Comparison of ENCODE assay signal across 21 cellular contexts in the genomic region with DNA sequence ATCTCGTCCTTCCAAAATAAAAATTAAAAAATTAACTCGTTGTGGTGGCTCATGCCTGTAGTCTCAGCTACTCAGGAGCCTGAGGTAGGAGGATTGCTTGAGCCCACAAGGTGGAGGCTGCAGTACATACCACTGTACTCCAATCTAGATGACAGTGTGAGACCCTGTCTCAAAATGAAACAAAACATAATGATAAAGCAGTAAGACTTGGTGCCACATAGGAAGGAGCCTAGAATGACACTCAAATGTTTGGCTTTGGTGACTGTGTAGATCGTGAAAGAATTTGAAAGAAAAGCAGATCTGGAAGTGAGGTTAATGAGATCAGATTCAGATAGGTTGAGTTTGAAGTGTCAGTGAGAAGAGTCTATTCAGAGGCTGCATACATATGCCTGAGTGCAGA.
"Had no signal": no experiment of that assay in that cellular context is flagged by ENCODE, and none has a peak within 500 bp of the region (broad histone marks: within the 10 kb centered on the region; RNA-seq: fewer than 3 reads in every experiment).

No MANE protein-coding gene starts in this region.

- H3K4me3 ChIP-seq: colonic mucosa, thoracic aorta, uterus had no signal

- H3K27ac ChIP-seq: colonic mucosa, thoracic aorta, uterus, VCaP had no signal

- DNase-seq: activated CD4-positive, alpha-beta memory T cell treated with anti-CD3 and anti-CD28 coated beads, Interleukin-2, amount 10 ng/mL, durations not matched to agents 7 days and 5 days; activated CD4-positive, alpha-beta T cell treated with anti-CD3 and anti-CD28 coated beads, Interleukin-2, amount 10 ng/mL, durations not matched to agents 7 days and 5 days; activated effector memory CD4-positive, alpha-beta T cell treated with anti-CD3 and anti-CD28 coated beads, Interleukin-2, amount 50 U/mL, for 16 hours; activated naive CD4-positive, alpha-beta T cell treated with anti-CD3 and anti-CD28 coated beads, Interleukin-2, amount 50 U/mL, for 16 hours; colonic mucosa; head of caudate nucleus; hippocampal formation; left cardiac atrium; left ventricle myocardium superior; posterior cingulate gyrus; right cardiac atrium; stimulated activated CD4-positive, alpha-beta T cell treated with anti-CD3 and anti-CD28 coated beads, Interleukin-15, amount 100 ng/mL, for 24 hours; stimulated activated CD4-positive, alpha-beta T cell treated with anti-CD3 and anti-CD28 coated beads, Interleukin-2, amount 100 ng/mL, for 24 hours; stimulated activated naive CD4-positive, alpha-beta T cell treated with Interleukin-2 at 50 U/mL for 16 hours; T-helper 9 cell; trophoblast cell; uterus had no signal

- H3K27me3 Mint-ChIP-seq: activated CD4-positive, alpha-beta memory T cell treated with anti-CD3 and anti-CD28 coated beads, Interleukin-2, amount 10 ng/mL, durations not matched to agents 7 days and 5 days; activated CD4-positive, alpha-beta T cell treated with anti-CD3 and anti-CD28 coated beads, Interleukin-2, amount 10 ng/mL, durations not matched to agents 7 days and 5 days had no signal

- ATAC-seq: activated CD4-positive, CD25-positive, alpha-beta regulatory T cell treated with anti-CD3 and anti-CD28 coated beads, Interleukin-2, amount 50 U/mL, for 24 hours; left cardiac atrium; left ventricle myocardium superior; right cardiac atrium had no signal

- H3K4me3 Mint-ChIP-seq: activated CD4-positive, alpha-beta memory T cell treated with anti-CD3 and anti-CD28 coated beads, Interleukin-2, amount 10 ng/mL, durations not matched to agents 7 days and 5 days; activated CD4-positive, alpha-beta T cell treated with anti-CD3 and anti-CD28 coated beads, Interleukin-2, amount 10 ng/mL, durations not matched to agents 7 days and 5 days; nephron had no signal

- H3K4me1 ChIP-seq: colonic mucosa, uterus had no signal

- H3K27me3 ChIP-seq: colonic mucosa, uterus had no signal

- H3K36me3 ChIP-seq: colonic mucosa, thoracic aorta, uterus had no signal

- H3K27ac Mint-ChIP-seq: activated CD4-positive, alpha-beta memory T cell treated with anti-CD3 and anti-CD28 coated beads, Interleukin-2, amount 10 ng/mL, durations not matched to agents 7 days and 5 days; activated CD4-positive, alpha-beta T cell treated with anti-CD3 and anti-CD28 coated beads, Interleukin-2, amount 10 ng/mL, durations not matched to agents 7 days and 5 days; nephron had no signal

- H3K9me3 ChIP-seq: colonic mucosa, thoracic aorta, uterus had no signal
